Comparison of ENCODE assay signal across 1 cellular context in genomic region chr6:143529095-143529494, GRCh38.
TF ChIP-seq lines count a peak whose summit lies in the region.

No MANE protein-coding gene starts in this region.

TF ChIP-seq in WTC11, 78 proteins besides CTCF, POLR2A, EP300 and RAD21 (continued from another document):
- TF ChIP-seq, protein P1, sequence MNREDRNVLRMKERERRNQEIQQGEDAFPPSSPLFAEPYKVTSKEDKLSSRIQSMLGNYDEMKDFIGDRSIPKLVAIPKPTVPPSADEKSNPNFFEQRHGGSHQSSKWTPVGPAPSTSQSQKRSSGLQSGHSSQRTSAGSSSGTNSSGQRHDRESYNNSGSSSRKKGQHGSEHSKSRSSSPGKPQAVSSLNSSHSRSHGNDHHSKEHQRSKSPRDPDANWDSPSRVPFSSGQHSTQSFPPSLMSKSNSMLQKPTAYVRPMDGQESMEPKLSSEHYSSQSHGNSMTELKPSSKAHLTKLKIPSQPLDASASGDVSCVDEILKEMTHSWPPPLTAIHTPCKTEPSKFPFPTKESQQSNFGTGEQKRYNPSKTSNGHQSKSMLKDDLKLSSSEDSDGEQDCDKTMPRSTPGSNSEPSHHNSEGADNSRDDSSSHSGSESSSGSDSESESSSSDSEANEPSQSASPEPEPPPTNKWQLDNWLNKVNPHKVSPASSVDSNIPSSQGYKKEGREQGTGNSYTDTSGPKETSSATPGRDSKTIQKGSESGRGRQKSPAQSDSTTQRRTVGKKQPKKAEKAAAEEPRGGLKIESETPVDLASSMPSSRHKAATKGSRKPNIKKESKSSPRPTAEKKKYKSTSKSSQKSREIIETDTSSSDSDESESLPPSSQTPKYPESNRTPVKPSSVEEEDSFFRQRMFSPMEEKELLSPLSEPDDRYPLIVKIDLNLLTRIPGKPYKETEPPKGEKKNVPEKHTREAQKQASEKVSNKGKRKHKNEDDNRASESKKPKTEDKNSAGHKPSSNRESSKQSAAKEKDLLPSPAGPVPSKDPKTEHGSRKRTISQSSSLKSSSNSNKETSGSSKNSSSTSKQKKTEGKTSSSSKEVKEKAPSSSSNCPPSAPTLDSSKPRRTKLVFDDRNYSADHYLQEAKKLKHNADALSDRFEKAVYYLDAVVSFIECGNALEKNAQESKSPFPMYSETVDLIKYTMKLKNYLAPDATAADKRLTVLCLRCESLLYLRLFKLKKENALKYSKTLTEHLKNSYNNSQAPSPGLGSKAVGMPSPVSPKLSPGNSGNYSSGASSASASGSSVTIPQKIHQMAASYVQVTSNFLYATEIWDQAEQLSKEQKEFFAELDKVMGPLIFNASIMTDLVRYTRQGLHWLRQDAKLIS (CRISPR knock-in tag; IDR thresholded peaks at IDR 0.05; ENCODE audit: borderline replicate concordance), result no peak
- TF ChIP-seq JAZF1 (CRISPR knock-in tag; IDR thresholded peaks at IDR 0.05), result no peak
- TF ChIP-seq, protein P2, sequence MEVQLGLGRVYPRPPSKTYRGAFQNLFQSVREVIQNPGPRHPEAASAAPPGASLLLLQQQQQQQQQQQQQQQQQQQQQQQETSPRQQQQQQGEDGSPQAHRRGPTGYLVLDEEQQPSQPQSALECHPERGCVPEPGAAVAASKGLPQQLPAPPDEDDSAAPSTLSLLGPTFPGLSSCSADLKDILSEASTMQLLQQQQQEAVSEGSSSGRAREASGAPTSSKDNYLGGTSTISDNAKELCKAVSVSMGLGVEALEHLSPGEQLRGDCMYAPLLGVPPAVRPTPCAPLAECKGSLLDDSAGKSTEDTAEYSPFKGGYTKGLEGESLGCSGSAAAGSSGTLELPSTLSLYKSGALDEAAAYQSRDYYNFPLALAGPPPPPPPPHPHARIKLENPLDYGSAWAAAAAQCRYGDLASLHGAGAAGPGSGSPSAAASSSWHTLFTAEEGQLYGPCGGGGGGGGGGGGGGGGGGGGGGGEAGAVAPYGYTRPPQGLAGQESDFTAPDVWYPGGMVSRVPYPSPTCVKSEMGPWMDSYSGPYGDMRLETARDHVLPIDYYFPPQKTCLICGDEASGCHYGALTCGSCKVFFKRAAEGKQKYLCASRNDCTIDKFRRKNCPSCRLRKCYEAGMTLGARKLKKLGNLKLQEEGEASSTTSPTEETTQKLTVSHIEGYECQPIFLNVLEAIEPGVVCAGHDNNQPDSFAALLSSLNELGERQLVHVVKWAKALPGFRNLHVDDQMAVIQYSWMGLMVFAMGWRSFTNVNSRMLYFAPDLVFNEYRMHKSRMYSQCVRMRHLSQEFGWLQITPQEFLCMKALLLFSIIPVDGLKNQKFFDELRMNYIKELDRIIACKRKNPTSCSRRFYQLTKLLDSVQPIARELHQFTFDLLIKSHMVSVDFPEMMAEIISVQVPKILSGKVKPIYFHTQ (CRISPR knock-in tag; IDR thresholded peaks at IDR 0.05), result no peak
- TF ChIP-seq, protein P3, sequence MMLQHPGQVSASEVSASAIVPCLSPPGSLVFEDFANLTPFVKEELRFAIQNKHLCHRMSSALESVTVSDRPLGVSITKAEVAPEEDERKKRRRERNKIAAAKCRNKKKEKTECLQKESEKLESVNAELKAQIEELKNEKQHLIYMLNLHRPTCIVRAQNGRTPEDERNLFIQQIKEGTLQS (CRISPR knock-in tag; conservative IDR thresholded peaks at IDR 0.05), result no peak
- TF ChIP-seq ZSCAN18 (CRISPR knock-in tag; IDR thresholded peaks at IDR 0.05), result no peak
- TF ChIP-seq RELA (CRISPR knock-in tag; IDR thresholded peaks at IDR 0.05; ENCODE audit: borderline replicate concordance), result no peak
- no peak for TF ChIP-seq NFATC4 (CRISPR knock-in tag; IDR thresholded peaks at IDR 0.05)
TF ChIP-seq in WTC11: peak in this region for 0.
